In the genomic region with DNA sequence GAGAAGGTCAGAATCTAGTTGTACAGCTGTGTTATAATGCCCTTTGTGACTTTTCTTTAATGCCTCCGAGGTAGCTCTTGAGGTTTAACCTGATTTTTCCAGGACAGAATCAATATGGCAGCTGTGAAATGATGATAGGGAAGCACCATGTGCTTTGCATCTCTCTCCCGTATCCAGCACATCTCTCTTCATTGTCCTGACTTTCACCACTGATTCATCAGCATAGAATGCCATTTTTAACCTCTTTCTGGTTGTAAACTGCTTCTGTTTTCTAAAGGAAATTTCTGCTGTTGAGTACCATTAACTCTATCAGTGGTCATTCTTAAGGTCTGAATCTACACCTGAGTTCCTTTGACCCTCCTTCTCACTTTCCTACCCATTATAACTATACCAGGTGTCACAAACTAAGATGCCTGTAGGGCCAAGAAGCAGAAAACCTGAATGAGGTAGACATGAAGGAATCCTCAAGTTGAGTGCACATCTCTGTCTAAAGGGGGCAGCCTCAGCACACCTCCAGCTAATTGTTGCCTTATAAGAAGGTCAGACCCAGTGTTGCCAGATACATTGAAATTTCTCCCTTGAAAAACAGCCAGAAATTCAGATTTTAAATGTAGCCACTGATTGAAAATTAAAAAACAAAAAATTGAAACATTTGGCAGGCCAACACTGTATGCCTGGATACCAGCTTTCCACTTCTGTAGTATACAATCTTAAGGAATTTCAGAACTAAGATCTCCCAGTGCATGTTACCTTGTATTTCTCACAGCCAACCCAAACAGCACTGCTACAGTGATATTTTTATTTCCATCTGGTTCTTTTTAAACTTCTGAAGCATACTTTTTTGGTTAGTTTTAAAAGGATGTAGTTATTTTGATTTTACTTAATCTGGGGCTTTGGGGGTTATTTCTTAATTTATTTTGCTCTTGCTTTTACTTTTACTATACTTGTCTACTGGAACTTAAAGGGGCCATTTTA, we compare ENCODE assay signal across 8 cellular contexts. TPM values are rescaled to one million over a fixed set of nuclear protein-coding genes. Genes with fewer than 3 reads are reported as not detected.
A peak's percentile ranks its signal among the peaks of the same experiment; 100 is the strongest.
DNase-seq lines count a peak whose midpoint lies in the region; ATAC-seq, FAIRE-seq and TF ChIP-seq lines count a peak whose summit lies in the region.

No MANE protein-coding gene starts in this region.

- H3K27ac ChIP-seq in OCI-LY3 (ENCODE audit: low read length) (no peak overlapping the region), vagina (no peak overlapping the region)

- peaks cover 33% of the 10 kb centered on the region for H3K27me3 ChIP-seq in OCI-LY3 (ENCODE audit: low read depth, low read length)
- H3K27me3 ChIP-seq in vagina: no peaks in the 10 kb centered on the region

- DNase-seq in AG20443 (ENCODE audit: low spot score) (peak; percentile 20), GM18507 (ENCODE audit: extremely low spot score, insufficient read length, low read depth) (no peak), fibroblast of mammary gland (ENCODE audit: low read depth) (peak; percentile 25), vagina (ENCODE audit: extremely low spot score in 2 of 2) (no peak), T1000 (lab: John Stamatoyannopoulos, UW) (no peak), NCI-H1930 (lab: John Stamatoyannopoulos, UW) (no peak)

- H3K4me2 ChIP-seq in OCI-LY3 (ENCODE audit: low read length): no peak overlapping the region

- H3K79me2 ChIP-seq in OCI-LY3 (ENCODE audit: low read length): no peaks in the 10 kb centered on the region

- TF ChIP-seq POLR2A in vagina (IDR thresholded peaks at IDR 0.05): no peak

- H3K9ac ChIP-seq in OCI-LY3 (ENCODE audit: low read length): no peak overlapping the region

- intact Hi-C loops in vagina (cut with DNase I): no loop called here

- H3K36me3 ChIP-seq in OCI-LY3 (replicated peaks; ENCODE audit: low read depth, low read length) (no peaks in the 10 kb centered on the region), vagina (no peaks in the 10 kb centered on the region)

- H4K20me1 ChIP-seq in OCI-LY3 (ENCODE audit: insufficient read depth, low read length): no peaks in the 10 kb centered on the region

- peak; percentile 69 for TF ChIP-seq CTCF in OCI-LY3 (IDR thresholded peaks at IDR 0.05; ENCODE audit: low read depth, low read length)
- peak; percentile 34 for TF ChIP-seq CTCF in fibroblast of mammary gland (conservative IDR thresholded peaks at IDR 0.05; ENCODE audit: control insufficient read depth, insufficient read depth, low read depth, low read length)
- no peak for TF ChIP-seq CTCF in vagina (IDR thresholded peaks at IDR 0.05)

- no peak overlapping the region for H2AFZ ChIP-seq in OCI-LY3 (ENCODE audit: low read depth, low read length)

- FAIRE-seq in GM18507 (lab: Jason Lieb, UNC): peak; percentile 73

- no peaks in the 10 kb centered on the region for H3K9me3 ChIP-seq in OCI-LY3 (ENCODE audit: insufficient read depth, low read length)
- H3K9me3 ChIP-seq in vagina: no peaks in the 10 kb centered on the region

- no peak for ATAC-seq in activated CD4-positive, CD25-positive, alpha-beta regulatory T cell treated with anti-CD3 and anti-CD28 coated beads, Interleukin-2, amount 50 U/mL, for 24 hours

- no peaks in the 10 kb centered on the region for H3K4me1 ChIP-seq in OCI-LY3 (ENCODE audit: low read length)
- no peaks in the 10 kb centered on the region for H3K4me1 ChIP-seq in vagina

- H3K4me3 ChIP-seq in OCI-LY3 (ENCODE audit: low read length) (no peak overlapping the region), fibroblast of mammary gland (ENCODE audit: control insufficient read depth, low read depth, low read length) (no peak overlapping the region), vagina (no peak overlapping the region)

RNA-seq across cellular contexts. Expression of a gene that starts 35.8 kb away (rescaled TPM):
- total RNA-seq in vagina: not detected

Comparison
In these comparisons a context has a peak if more than half of its experiments do, and no peak if none do; other contexts are left out.
1. DNase-seq: peak in AG20443 (single experiment) and fibroblast of mammary gland (single experiment); none in GM18507 (single experiment), vagina (0 of 2), T1000 (single experiment) and NCI-H1930 (0 of 2).
2. CTCF ChIP-seq: peak in OCI-LY3 (single experiment) and fibroblast of mammary gland (single experiment); none in vagina (0 of 3).